ENCODE assay signal across 8 cellular contexts in genomic region chr3:49339593-49339946, GRCh38. TPM values are rescaled to one million over a fixed set of nuclear protein-coding genes. Genes with fewer than 3 reads are reported as not detected.
DNase-seq lines count a peak whose midpoint lies in the region; ATAC-seq and TF ChIP-seq lines count a peak whose summit lies in the region.

No MANE protein-coding gene starts in this region.

- H3K27ac ChIP-seq in fibroblast of lung (ENCODE audit: insufficient read depth, low read length): peak overlapping the region; percentile 92

- no peak for TF ChIP-seq CTCF in fibroblast of lung (conservative IDR thresholded peaks at IDR 0.05 in 1 of 2, IDR thresholded peaks at IDR 0.05 in 1 of 2; ENCODE audit: low read depth in 1 of 2, low read length in 2 of 2)

- H3K9me3 ChIP-seq in fibroblast of lung (ENCODE audit: control insufficient read depth, insufficient read depth, low read depth, low read length) (no peaks in the 10 kb centered on the region), neuron (ENCODE audit: low read length) (no peaks in the 10 kb centered on the region)

- H3K36me3 ChIP-seq in fibroblast of lung (ENCODE audit: control insufficient read depth, insufficient read depth, low read length) (peaks cover 4% of the 10 kb centered on the region), neuron (ENCODE audit: insufficient read depth, low read length) (peaks cover 14% of the 10 kb centered on the region)

- peak overlapping the region; percentile 97 for H3K4me3 Mint-ChIP-seq in activated CD8-positive, alpha-beta T cell treated with anti-CD3 and anti-CD28 coated beads, Interleukin-2, amount 10 ng/mL, durations not matched to agents 7 days and 5 days

- peak overlapping the region; percentile 94 for H3K4me2 ChIP-seq in fibroblast of lung (ENCODE audit: extremely low read depth, insufficient read depth, low read length)

- H3K4me3 ChIP-seq in fibroblast of lung (replicated peaks in 1 of 4; ENCODE audit: control extremely low read depth in 1 of 4, insufficient read depth in 1 of 4, low read depth in 3 of 4, low read length in 4 of 4) (peak overlapping the region; percentile 85 to 93 (median 87)), neuron (ENCODE audit: low read length) (peak overlapping the region; percentile 66)

- H3K79me2 ChIP-seq in fibroblast of lung (ENCODE audit: control insufficient read depth, insufficient read depth, low read length): peaks cover 33% of the 10 kb centered on the region

- CTCF ChIA-PET in activated CD8-positive, alpha-beta T cell treated with anti-CD3 and anti-CD28 coated beads, Interleukin-2, amount 10 ng/mL, durations not matched to agents 7 days and 5 days (lab: Charles Lee): interaction anchor here (0.7 to 3.3 kb wide), 34 partner anchors 8 to 441 kb away, joined by 3 to 53 read pairs (median 5); partner anchors contain the start of genes DAG1, GPX1, KLHDC8B and NICN1

- H3K9me3 Mint-ChIP-seq in activated CD8-positive, alpha-beta T cell treated with anti-CD3 and anti-CD28 coated beads, Interleukin-2, amount 10 ng/mL, durations not matched to agents 7 days and 5 days (ENCODE audit: insufficient read depth): no peaks in the 10 kb centered on the region

- H3K27me3 Mint-ChIP-seq in activated CD8-positive, alpha-beta T cell treated with anti-CD3 and anti-CD28 coated beads, Interleukin-2, amount 10 ng/mL, durations not matched to agents 7 days and 5 days (ENCODE audit: low read depth): no peaks in the 10 kb centered on the region

- DNase-seq in activated CD8-positive, alpha-beta T cell treated with anti-CD3 and anti-CD28 coated beads, Interleukin-2, amount 10 ng/mL, durations not matched to agents 7 days and 5 days: no peak
- no peak for DNase-seq in fibroblast of lung (ENCODE audit: low read depth in 2 of 2)
- no peak for DNase-seq in OCI-M2 (lab: John Stamatoyannopoulos, UW; ENCODE audit: unreplicated experiment)
- DNase-seq in putamen (ENCODE audit: low spot score): no peak
- no peak for DNase-seq in HPDE6-E6E7 (ENCODE audit: extremely low spot score)

- H3K36me3 Mint-ChIP-seq in activated CD8-positive, alpha-beta T cell treated with anti-CD3 and anti-CD28 coated beads, Interleukin-2, amount 10 ng/mL, durations not matched to agents 7 days and 5 days (ENCODE audit: low read depth): peaks cover 27% of the 10 kb centered on the region

- POLR2A ChIA-PET in activated CD8-positive, alpha-beta T cell treated with anti-CD3 and anti-CD28 coated beads, Interleukin-2, amount 10 ng/mL, durations not matched to agents 7 days and 5 days (lab: Charles Lee): interaction anchor here (0.6 to 2.6 kb wide), 30 partner anchors 8 to 655 kb away, joined by 3 to 51 read pairs (median 5); partner anchors contain the start of genes ARIH2, CCDC71, DAG1 and GPX1

- H3K9ac ChIP-seq in fibroblast of lung (ENCODE audit: insufficient read depth, low read length): peak overlapping the region; percentile 77

- peaks cover 48% of the 10 kb centered on the region for H3K4me1 Mint-ChIP-seq in activated CD8-positive, alpha-beta T cell treated with anti-CD3 and anti-CD28 coated beads, Interleukin-2, amount 10 ng/mL, durations not matched to agents 7 days and 5 days (ENCODE audit: low read depth)

- no peaks in the 10 kb centered on the region for H4K20me1 ChIP-seq in fibroblast of lung (ENCODE audit: control insufficient read depth, extremely low read depth, insufficient read depth, low read length)

- H3K27ac Mint-ChIP-seq in activated CD8-positive, alpha-beta T cell treated with anti-CD3 and anti-CD28 coated beads, Interleukin-2, amount 10 ng/mL, durations not matched to agents 7 days and 5 days: peak overlapping the region; percentile 100

- ATAC-seq in GM18909 (IDR thresholded peaks at IDR 0.05; ENCODE audit: poor library complexity, unreplicated experiment) (peak; percentile 11), HG03354 (IDR thresholded peaks at IDR 0.05; ENCODE audit: poor library complexity, severe bottlenecking, unreplicated experiment) (peak; percentile 8)
- peak; percentile 7 for ATAC-seq in activated CD8-positive, alpha-beta T cell treated with anti-CD3 and anti-CD28 coated beads, Interleukin-2, amount 10 ng/mL, durations not matched to agents 7 days and 5 days

- H3K4me1 ChIP-seq in fibroblast of lung (ENCODE audit: control insufficient read depth, extremely low read depth, insufficient read depth, low read length) (peaks cover 8% of the 10 kb centered on the region), neuron (ENCODE audit: insufficient read depth, low read length) (peaks cover 5% of the 10 kb centered on the region)

- H2AFZ ChIP-seq in fibroblast of lung (ENCODE audit: low read length): peak overlapping the region; percentile 72
- H2AFZ ChIP-seq in neuron (ENCODE audit: low read depth, low read length): peak overlapping the region; percentile 84

- H3K27me3 ChIP-seq in fibroblast of lung (ENCODE audit: control insufficient read depth, insufficient read depth, low read length) (no peaks in the 10 kb centered on the region), neuron (ENCODE audit: insufficient read depth, low read length) (no peaks in the 10 kb centered on the region)

RNA-seq across cellular contexts. Expression of gene USP4, which starts 0.3 kb away (rescaled TPM):
- total RNA-seq in activated CD8-positive, alpha-beta T cell treated with anti-CD3 and anti-CD28 coated beads, Interleukin-2, amount 10 ng/mL, durations not matched to agents 7 days and 5 days: 10 to 100 TPM; 72.1 to 74.0 TPM
- 20.3 and 28.7 TPM in 2 replicates for total RNA-seq in fibroblast of lung
- polyA plus RNA-seq in fibroblast of lung: 47.1 and 53.9 TPM in 2 replicates
- polyA plus RNA-seq in fibroblast of lung (2012): 38.9 and 44.5 TPM in 2 replicates
- polyA minus RNA-seq in fibroblast of lung (ENCODE audit: low replicate concordance): 44.3 and 60.1 TPM in 2 replicates

RNA-seq across cellular contexts. Expression of gene GPX1, which starts 18.6 kb away (rescaled TPM):
- total RNA-seq in activated CD8-positive, alpha-beta T cell treated with anti-CD3 and anti-CD28 coated beads, Interleukin-2, amount 10 ng/mL, durations not matched to agents 7 days and 5 days: 100 to 1,000 TPM; 115 to 119 TPM
- total RNA-seq in fibroblast of lung: 447 and 456 TPM in 2 replicates
- 227 and 428 TPM in 2 replicates for polyA plus RNA-seq in fibroblast of lung
- 398 and 683 TPM in 2 replicates for polyA plus RNA-seq in fibroblast of lung (2012)
- 235 and 280 TPM in 2 replicates for polyA minus RNA-seq in fibroblast of lung (ENCODE audit: low replicate concordance)
